9 cellular contexts compared by ENCODE assay signal in genomic region chr7:128934361-128935352, GRCh38. TPM values are rescaled to one million over a fixed set of nuclear protein-coding genes. Genes with fewer than 3 reads are reported as not detected.
A peak's percentile ranks its signal among the peaks of the same experiment; 100 is the strongest.
DNase-seq lines count a peak whose midpoint lies in the region; ATAC-seq and TF ChIP-seq lines count a peak whose summit lies in the region.
"Had no signal": no experiment of that assay in that cellular context is flagged by ENCODE, and none has a peak within 500 bp of the region (broad histone marks: within the 10 kb centered on the region; RNA-seq: fewer than 3 reads in every experiment).

No MANE protein-coding gene starts in this region.

- TF ChIP-seq POLR2A in transverse colon (IDR thresholded peaks at IDR 0.05) = no peak
- TF ChIP-seq POLR2A in testis (IDR thresholded peaks at IDR 0.05) = no peak

- H3K36me3 ChIP-seq in transverse colon = no peaks in the 10 kb centered on the region
- H3K36me3 ChIP-seq in testis (ENCODE audit: low read depth, missing control alignments) = no peaks in the 10 kb centered on the region

- no peak overlapping the region for H3K27ac Mint-ChIP-seq in activated CD4-positive, alpha-beta memory T cell treated with anti-CD3 and anti-CD28 coated beads for 36 hours
- H3K27ac Mint-ChIP-seq in activated CD4-positive, alpha-beta memory T cell treated with anti-CD3 and anti-CD28 coated beads, Interleukin-2, amount 10 ng/mL, durations not matched to agents 7 days and 5 days = no peak overlapping the region
- no peak overlapping the region for H3K27ac Mint-ChIP-seq in T-helper 2 cell treated with Interferon-gamma antibody and Interleukin-4, amounts not matched to agents 5 μg/mL and 100 μg/mL, for 36 hours
- H3K27ac Mint-ChIP-seq: activated CD8-positive, alpha-beta T cell treated with anti-CD3 and anti-CD28 coated beads for 36 hours had no signal

- H3K4me3 ChIP-seq in transverse colon (no peak overlapping the region), testis (no peak overlapping the region)

- peak; percentile 6 for DNase-seq in activated CD4-positive, alpha-beta memory T cell treated with anti-CD3 and anti-CD28 coated beads for 36 hours
- DNase-seq in activated CD4-positive, alpha-beta memory T cell treated with anti-CD3 and anti-CD28 coated beads, Interleukin-2, amount 10 ng/mL, durations not matched to agents 7 days and 5 days = no peak
- peak; percentile 85 for DNase-seq in RPMI8226
- DNase-seq in transverse colon = peak; percentile 41
- DNase-seq in DMS 273 (lab: John Stamatoyannopoulos, UW; ENCODE audit: unreplicated experiment) = no peak
- DNase-seq in testis = no peak
- no peak for DNase-seq in T-helper 2 cell treated with Interferon-gamma antibody and Interleukin-4, amounts not matched to agents 5 μg/mL and 100 μg/mL, for 36 hours (ENCODE audit: low spot score)
- DNase-seq: activated CD8-positive, alpha-beta T cell treated with anti-CD3 and anti-CD28 coated beads for 36 hours had no signal

- no peak for TF ChIP-seq EP300 in transverse colon (IDR thresholded peaks at IDR 0.05; ENCODE audit: low read depth)

- H3K4me1 ChIP-seq in transverse colon = peaks cover 4 to 47% (median 20%) of the 10 kb centered on the region in 4 donors
- H3K4me1 ChIP-seq in testis = peaks cover 4% of the 10 kb centered on the region

- H3K27ac ChIP-seq in transverse colon (peak overlapping the region; percentile 20 to 43 (median 32)), testis (no peak overlapping the region)

- intact Hi-C loops in activated CD4-positive, alpha-beta memory T cell treated with anti-CD3 and anti-CD28 coated beads for 36 hours (cut with micrococcal nuclease) = loop anchor here (10.0 kb wide), 1 partner anchor 120 kb away; the partner anchor contains the start of gene TNPO3
- intact Hi-C loops in transverse colon (cut with DNase I; ENCODE audit: low total_unique reads) (no loop called here), testis (cut with DNase I; ENCODE audit: low total_unique reads) (no loop called here)

- no peak overlapping the region for H3K4me3 Mint-ChIP-seq in activated CD4-positive, alpha-beta memory T cell treated with anti-CD3 and anti-CD28 coated beads for 36 hours
- no peak overlapping the region for H3K4me3 Mint-ChIP-seq in activated CD4-positive, alpha-beta memory T cell treated with anti-CD3 and anti-CD28 coated beads, Interleukin-2, amount 10 ng/mL, durations not matched to agents 7 days and 5 days
- no peak overlapping the region for H3K4me3 Mint-ChIP-seq in T-helper 2 cell treated with Interferon-gamma antibody and Interleukin-4, amounts not matched to agents 5 μg/mL and 100 μg/mL, for 36 hours
- H3K4me3 Mint-ChIP-seq: activated CD8-positive, alpha-beta T cell treated with anti-CD3 and anti-CD28 coated beads for 36 hours had no signal

- H3K36me3 Mint-ChIP-seq in activated CD4-positive, alpha-beta memory T cell treated with anti-CD3 and anti-CD28 coated beads for 36 hours = no peaks in the 10 kb centered on the region
- H3K36me3 Mint-ChIP-seq in activated CD4-positive, alpha-beta memory T cell treated with anti-CD3 and anti-CD28 coated beads, Interleukin-2, amount 10 ng/mL, durations not matched to agents 7 days and 5 days (ENCODE audit: low read depth) = peaks cover 8% of the 10 kb centered on the region
- H3K36me3 Mint-ChIP-seq in T-helper 2 cell treated with Interferon-gamma antibody and Interleukin-4, amounts not matched to agents 5 μg/mL and 100 μg/mL, for 36 hours (ENCODE audit: low read depth) = peaks cover 2% of the 10 kb centered on the region

- H3K27me3 Mint-ChIP-seq in activated CD4-positive, alpha-beta memory T cell treated with anti-CD3 and anti-CD28 coated beads for 36 hours = peaks cover 6% of the 10 kb centered on the region
- H3K27me3 Mint-ChIP-seq in activated CD4-positive, alpha-beta memory T cell treated with anti-CD3 and anti-CD28 coated beads, Interleukin-2, amount 10 ng/mL, durations not matched to agents 7 days and 5 days = peaks cover 7% of the 10 kb centered on the region
- peaks cover 24% of the 10 kb centered on the region for H3K27me3 Mint-ChIP-seq in T-helper 2 cell treated with Interferon-gamma antibody and Interleukin-4, amounts not matched to agents 5 μg/mL and 100 μg/mL, for 36 hours (ENCODE audit: low read depth)

- in situ Hi-C loops in transverse colon (cut with MboI; ENCODE audit: low pct_ligation_motif_present in 1 of 4, low pct_unique_long_range_greater_than_20kb in 1 of 4, low sequenced_read_pairs in 3 of 4) = no loop called here

- CTCF ChIA-PET in activated CD4-positive, alpha-beta memory T cell treated with anti-CD3 and anti-CD28 coated beads for 36 hours (lab: Charles Lee) = interaction anchor here (0.6 kb wide), 1 partner anchor 522 kb away, joined by 3 read pairs; no protein-coding TSS in a partner anchor
- CTCF ChIA-PET in activated CD4-positive, alpha-beta memory T cell treated with anti-CD3 and anti-CD28 coated beads, Interleukin-2, amount 10 ng/mL, durations not matched to agents 7 days and 5 days (lab: Charles Lee) = interaction anchor here (1.3 kb wide), 1 partner anchor 509 kb away, joined by 3 read pairs; no protein-coding TSS in a partner anchor

- ATAC-seq in HG02885 (IDR thresholded peaks at IDR 0.05; ENCODE audit: poor library complexity, unreplicated experiment) = peak; percentile 46
- ATAC-seq: activated CD8-positive, alpha-beta T cell treated with anti-CD3 and anti-CD28 coated beads for 36 hours had no signal

- peaks cover 22% of the 10 kb centered on the region for H3K27me3 ChIP-seq in transverse colon
- no peaks in the 10 kb centered on the region for H3K27me3 ChIP-seq in testis

- H3K9me3 Mint-ChIP-seq in activated CD4-positive, alpha-beta memory T cell treated with anti-CD3 and anti-CD28 coated beads for 36 hours = no peaks in the 10 kb centered on the region
- H3K9me3 Mint-ChIP-seq in activated CD4-positive, alpha-beta memory T cell treated with anti-CD3 and anti-CD28 coated beads, Interleukin-2, amount 10 ng/mL, durations not matched to agents 7 days and 5 days = no peaks in the 10 kb centered on the region
- H3K9me3 Mint-ChIP-seq in T-helper 2 cell treated with Interferon-gamma antibody and Interleukin-4, amounts not matched to agents 5 μg/mL and 100 μg/mL, for 36 hours = no peaks in the 10 kb centered on the region
- H3K9me3 Mint-ChIP-seq: activated CD8-positive, alpha-beta T cell treated with anti-CD3 and anti-CD28 coated beads for 36 hours had no signal

- no peak for TF ChIP-seq CTCF in transverse colon (IDR thresholded peaks at IDR 0.05)
- TF ChIP-seq CTCF in testis (IDR thresholded peaks at IDR 0.05) = no peak

- POLR2A ChIA-PET in activated CD4-positive, alpha-beta memory T cell treated with anti-CD3 and anti-CD28 coated beads for 36 hours (lab: Charles Lee) = no interaction called here
- POLR2A ChIA-PET in activated CD4-positive, alpha-beta memory T cell treated with anti-CD3 and anti-CD28 coated beads, Interleukin-2, amount 10 ng/mL, durations not matched to agents 7 days and 5 days (lab: Charles Lee) = interaction anchor here (2.4 kb wide), 1 partner anchor 14 kb away, joined by 6 read pairs; no protein-coding TSS in a partner anchor

- no peaks in the 10 kb centered on the region for H3K9me3 ChIP-seq in transverse colon
- H3K9me3 ChIP-seq in testis = no peaks in the 10 kb centered on the region

- WGBS in transverse colon (ENCODE audit: low coverage in 1 of 2), 2 donors = 60 to 69% methylated on average over 2 to 14 of the region's 14 CpGs
- 85 to 86% methylated on average over 13 to 14 of the region's 14 CpGs for WGBS in testis, 2 donors

- peaks cover 37% of the 10 kb centered on the region for H3K4me1 Mint-ChIP-seq in activated CD4-positive, alpha-beta memory T cell treated with anti-CD3 and anti-CD28 coated beads for 36 hours (ENCODE audit: low read depth)
- H3K4me1 Mint-ChIP-seq in activated CD4-positive, alpha-beta memory T cell treated with anti-CD3 and anti-CD28 coated beads, Interleukin-2, amount 10 ng/mL, durations not matched to agents 7 days and 5 days = peaks cover 35% of the 10 kb centered on the region
- H3K4me1 Mint-ChIP-seq in T-helper 2 cell treated with Interferon-gamma antibody and Interleukin-4, amounts not matched to agents 5 μg/mL and 100 μg/mL, for 36 hours (ENCODE audit: low read depth) = peaks cover 19% of the 10 kb centered on the region

RNA-seq across cellular contexts. Expression of gene IRF5, which starts 3.1 kb away (rescaled TPM):
- total RNA-seq in activated CD4-positive, alpha-beta memory T cell treated with anti-CD3 and anti-CD28 coated beads for 36 hours = 10 to 100 TPM; 21.7 to 22.9 TPM
- total RNA-seq in activated CD4-positive, alpha-beta memory T cell treated with anti-CD3 and anti-CD28 coated beads, Interleukin-2, amount 10 ng/mL, durations not matched to agents 7 days and 5 days = 10 to 100 TPM; 25.5 to 28.6 TPM
- 1 to 10 TPM; 2.2 to 10.0 (median 6.2) TPM for total RNA-seq in transverse colon
- total RNA-seq in testis = 1 to 10 TPM; 2.9 to 5.6 TPM
- polyA plus RNA-seq in testis (ENCODE audit: insufficient read depth, low read depth, low replicate concordance) = 4.6 TPM

RNA-seq across cellular contexts. Expression of gene KCP, which starts 24.1 kb away (rescaled TPM):
- under 1 TPM; 0.05 to 0.12 TPM for total RNA-seq in activated CD4-positive, alpha-beta memory T cell treated with anti-CD3 and anti-CD28 coated beads for 36 hours
- under 1 TPM; 0.20 to 0.33 TPM for total RNA-seq in activated CD4-positive, alpha-beta memory T cell treated with anti-CD3 and anti-CD28 coated beads, Interleukin-2, amount 10 ng/mL, durations not matched to agents 7 days and 5 days
- total RNA-seq in transverse colon (under 1 TPM in 3 of 4 donors, not detected in 1; 0.32 to 0.75 (median 0.68) TPM), testis (1 to 10 TPM in 1 of 2 donors, under 1 TPM in 1; 0.68 to 1.2 TPM)
- polyA plus RNA-seq in testis (ENCODE audit: insufficient read depth, low read depth, low replicate concordance) = 1.4 TPM
- total RNA-seq: activated CD8-positive, alpha-beta T cell treated with anti-CD3 and anti-CD28 coated beads for 36 hours had no signal

Comparison
In these comparisons a context has a peak if more than half of its experiments do, and no peak if none do; other contexts are left out.
1. DNase-seq: peak in activated CD4-positive, alpha-beta memory T cell treated with anti-CD3 and anti-CD28 coated beads for 36 hours (single experiment), RPMI8226 (single experiment) and transverse colon (single experiment); none in activated CD4-positive, alpha-beta memory T cell treated with anti-CD3 and anti-CD28 coated beads, Interleukin-2, amount 10 ng/mL, durations not matched to agents 7 days and 5 days (single experiment), DMS 273 (single experiment), testis (single experiment) and T-helper 2 cell treated with Interferon-gamma antibody and Interleukin-4, amounts not matched to agents 5 μg/mL and 100 μg/mL, for 36 hours (single experiment).
2. H3K27ac ChIP-seq: peak in transverse colon (4 of 4); none in testis (0 of 2).